In the genomic region with DNA sequence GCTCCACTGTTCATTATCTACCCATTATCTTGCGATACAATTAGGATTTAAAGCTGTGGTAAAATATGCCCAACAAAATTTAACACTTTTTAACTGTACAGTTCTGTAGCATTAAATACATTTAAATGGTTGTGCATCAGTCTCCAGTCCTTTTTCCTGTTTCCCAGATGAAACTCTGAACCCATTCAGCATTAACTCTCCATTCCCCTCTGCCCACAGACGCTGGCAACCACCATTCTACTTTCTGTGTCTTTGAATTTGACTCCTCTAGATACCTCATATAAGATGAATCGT, we compare ENCODE assay signal across 10 cellular contexts. TPM values are rescaled to one million over a fixed set of nuclear protein-coding genes. Genes with fewer than 3 reads are reported as not detected.
DNase-seq lines count a peak whose midpoint lies in the region; ATAC-seq and TF ChIP-seq lines count a peak whose summit lies in the region.
"Had no signal": no experiment of that assay in that cellular context is flagged by ENCODE, and none has a peak within 500 bp of the region (broad histone marks: within the 10 kb centered on the region; RNA-seq: fewer than 3 reads in every experiment).

No MANE protein-coding gene starts in this region.

- peak overlapping the region; percentile 94 for H3K27ac Mint-ChIP-seq in activated naive CD4-positive, alpha-beta T cell treated with anti-CD3 and anti-CD28 coated beads for 36 hours

- H3K36me3 Mint-ChIP-seq in activated naive CD4-positive, alpha-beta T cell treated with anti-CD3 and anti-CD28 coated beads for 36 hours (ENCODE audit: low read depth), result peaks cover 10% of the 10 kb centered on the region

- H3K27me3 Mint-ChIP-seq in activated naive CD4-positive, alpha-beta T cell treated with anti-CD3 and anti-CD28 coated beads for 36 hours (ENCODE audit: low read depth), result peaks cover 19% of the 10 kb centered on the region

- TF ChIP-seq POLR2A in stomach (IDR thresholded peaks at IDR 0.05), result no peak

- H3K27me3 ChIP-seq in SJCRH30 (no peaks in the 10 kb centered on the region), stomach (peaks cover 0 to 30% (median 10%) of the 10 kb centered on the region in 3 donors)

- intact Hi-C loops in activated naive CD4-positive, alpha-beta T cell treated with anti-CD3 and anti-CD28 coated beads for 36 hours (cut with micrococcal nuclease), result loop anchor here (1.0 to 2.0 kb wide), 5 partner anchors 10 to 36 kb away; no protein-coding TSS in a partner anchor
- intact Hi-C loops in stomach (cut with DNase I; ENCODE audit: low total_unique reads), result no loop called here

- no peak for TF ChIP-seq CTCF in foreskin fibroblast (IDR thresholded peaks at IDR 0.05; ENCODE audit: low read depth, low read length)
- TF ChIP-seq CTCF in stomach (IDR thresholded peaks at IDR 0.05), result no peak
- no peak for TF ChIP-seq CTCF in omental fat pad (IDR thresholded peaks at IDR 0.05)

- H3K4me1 Mint-ChIP-seq in activated naive CD4-positive, alpha-beta T cell treated with anti-CD3 and anti-CD28 coated beads for 36 hours (ENCODE audit: low read depth), result peaks cover 32% of the 10 kb centered on the region

- H3K4me3 ChIP-seq in SJCRH30 (peak overlapping the region; percentile 72), foreskin fibroblast (ENCODE audit: low read depth in 1 of 2, low read length in 2 of 2) (peak overlapping the region; percentile 59 to 64), stomach (peak overlapping the region in 1 of 4 donors; percentile 64)
- H3K4me3 ChIP-seq: mucosa of descending colon had no signal

- H3K9me3 ChIP-seq in SJCRH30 (replicated peaks), result no peaks in the 10 kb centered on the region
- no peaks in the 10 kb centered on the region for H3K9me3 ChIP-seq in stomach
- H3K9me3 ChIP-seq: mucosa of descending colon had no signal

- WGBS in stomach, 5 donors, result 40 to 44% (median 42%) methylated on average over 3 of the region's 3 CpGs

- CTCF ChIA-PET in activated naive CD4-positive, alpha-beta T cell treated with anti-CD3 and anti-CD28 coated beads for 36 hours (lab: Charles Lee), result interaction anchor here (0.6 to 2.7 kb wide), 4 partner anchors 8 to 70 kb away, joined by 3 to 15 read pairs (median 8); no protein-coding TSS in a partner anchor

- no peak for ATAC-seq in omental fat pad (ENCODE audit: low FRiP score)
- no peak for ATAC-seq in GM18867 (IDR thresholded peaks at IDR 0.05; ENCODE audit: unreplicated experiment)

- H3K9me3 Mint-ChIP-seq in activated naive CD4-positive, alpha-beta T cell treated with anti-CD3 and anti-CD28 coated beads for 36 hours, result no peaks in the 10 kb centered on the region

- no peak for DNase-seq in activated naive CD4-positive, alpha-beta T cell treated with anti-CD3 and anti-CD28 coated beads for 36 hours
- no peak for DNase-seq in activated naive CD4-positive, alpha-beta T cell (lab: John Stamatoyannopoulos, UW)
- DNase-seq in SJCRH30 (no peak), foreskin fibroblast (no peak), stomach (no peak), omental fat pad (ENCODE audit: low spot score) (no peak), NCI-H748 (lab: John Stamatoyannopoulos, UW; ENCODE audit: unreplicated experiment) (no peak)
- DNase-seq: KG1 had no signal

- H3K36me3 ChIP-seq in SJCRH30 (no peaks in the 10 kb centered on the region), stomach (no peaks in the 10 kb centered on the region)

- H3K4me1 ChIP-seq in SJCRH30 (no peaks in the 10 kb centered on the region), stomach (peaks cover 25 to 52% (median 38%) of the 10 kb centered on the region in 4 donors)

- H3K4me3 Mint-ChIP-seq in activated naive CD4-positive, alpha-beta T cell treated with anti-CD3 and anti-CD28 coated beads for 36 hours, result peak overlapping the region; percentile 92

- TF ChIP-seq EP300 in stomach (IDR thresholded peaks at IDR 0.05), result no peak

- H3K27ac ChIP-seq in SJCRH30 (no peak overlapping the region), stomach (peak overlapping the region in 4 of 5 donors; percentile 70 to 90 (median 81))

RNA-seq across cellular contexts. Expression of a gene that starts 2.9 kb away (rescaled TPM):
- 1 to 10 TPM; 1.6 to 1.8 TPM for total RNA-seq in activated naive CD4-positive, alpha-beta T cell treated with anti-CD3 and anti-CD28 coated beads for 36 hours
- total RNA-seq in SJCRH30 (2014; rRNA removed; shearing (Covaris generic)), result 6.9 and 9.0 TPM in 2 replicates
- total RNA-seq in stomach (1 to 10 TPM in 3 of 5 donors, under 1 TPM in 1, not detected in 1; 0.45 to 7.5 (median 3.4) TPM), omental fat pad (1 to 10 TPM in 2 of 4 donors, under 1 TPM in 2; 0.79 to 2.9 (median 1.1) TPM)
- polyA plus RNA-seq in stomach, result 10 to 100 TPM in 1 of 3 donors, 1 to 10 TPM in 1, under 1 TPM in 1; 0.93 to 20.4 (median 3.4) TPM

RNA-seq across cellular contexts. Expression of a gene that starts 15.2 kb away (rescaled TPM):
- total RNA-seq in activated naive CD4-positive, alpha-beta T cell treated with anti-CD3 and anti-CD28 coated beads for 36 hours, result 10 to 100 TPM; 36.5 to 37.3 TPM
- 15.2 and 17.8 TPM in 2 replicates for total RNA-seq in SJCRH30 (2014; rRNA removed; shearing (Covaris generic))
- total RNA-seq in stomach (10 to 100 TPM in 4 of 5 donors, 1 to 10 TPM in 1; 2.3 to 70.4 (median 10.3) TPM), omental fat pad (10 to 100 TPM in 3 of 4 donors, 1 to 10 TPM in 1; 9.8 to 16.4 (median 12.6) TPM)
- 10 to 100 TPM; 13.8 to 26.1 (median 18.2) TPM for polyA plus RNA-seq in stomach

RNA-seq across cellular contexts. Expression of a gene that starts 35.8 kb away (rescaled TPM):
- 1,000 to 10,000 TPM; 3,176 to 3,362 TPM for total RNA-seq in activated naive CD4-positive, alpha-beta T cell treated with anti-CD3 and anti-CD28 coated beads for 36 hours
- total RNA-seq in SJCRH30 (2014; rRNA removed; shearing (Covaris generic)), result 5,838 and 6,264 TPM in 2 replicates
- 1,000 to 10,000 TPM in 3 of 5 donors, 100 to 1,000 TPM in 2; 814 to 2,131 (median 1,334) TPM for total RNA-seq in stomach
- 1,000 to 10,000 TPM; 2,190 to 3,034 (median 2,228) TPM for polyA plus RNA-seq in stomach
- 1,000 to 10,000 TPM; 1,928 to 2,385 (median 2,165) TPM for total RNA-seq in omental fat pad

RNA-seq across cellular contexts. Expression of a gene that starts 53.0 kb away (rescaled TPM):
- total RNA-seq in activated naive CD4-positive, alpha-beta T cell treated with anti-CD3 and anti-CD28 coated beads for 36 hours, result 10 to 100 TPM; 10.5 to 10.9 TPM
- 5.3 and 7.9 TPM in 2 replicates for total RNA-seq in SJCRH30 (2014; rRNA removed; shearing (Covaris generic))
- total RNA-seq in stomach (10 to 100 TPM; 11.9 to 29.9 (median 14.3) TPM), omental fat pad (10 to 100 TPM in 3 of 4 donors, 1 to 10 TPM in 1; 9.8 to 19.7 (median 14.5) TPM)
- polyA plus RNA-seq in stomach, result 1 to 10 TPM; 3.8 to 8.1 (median 3.9) TPM
